8 cellular contexts compared by ENCODE assay signal in the genomic region with DNA sequence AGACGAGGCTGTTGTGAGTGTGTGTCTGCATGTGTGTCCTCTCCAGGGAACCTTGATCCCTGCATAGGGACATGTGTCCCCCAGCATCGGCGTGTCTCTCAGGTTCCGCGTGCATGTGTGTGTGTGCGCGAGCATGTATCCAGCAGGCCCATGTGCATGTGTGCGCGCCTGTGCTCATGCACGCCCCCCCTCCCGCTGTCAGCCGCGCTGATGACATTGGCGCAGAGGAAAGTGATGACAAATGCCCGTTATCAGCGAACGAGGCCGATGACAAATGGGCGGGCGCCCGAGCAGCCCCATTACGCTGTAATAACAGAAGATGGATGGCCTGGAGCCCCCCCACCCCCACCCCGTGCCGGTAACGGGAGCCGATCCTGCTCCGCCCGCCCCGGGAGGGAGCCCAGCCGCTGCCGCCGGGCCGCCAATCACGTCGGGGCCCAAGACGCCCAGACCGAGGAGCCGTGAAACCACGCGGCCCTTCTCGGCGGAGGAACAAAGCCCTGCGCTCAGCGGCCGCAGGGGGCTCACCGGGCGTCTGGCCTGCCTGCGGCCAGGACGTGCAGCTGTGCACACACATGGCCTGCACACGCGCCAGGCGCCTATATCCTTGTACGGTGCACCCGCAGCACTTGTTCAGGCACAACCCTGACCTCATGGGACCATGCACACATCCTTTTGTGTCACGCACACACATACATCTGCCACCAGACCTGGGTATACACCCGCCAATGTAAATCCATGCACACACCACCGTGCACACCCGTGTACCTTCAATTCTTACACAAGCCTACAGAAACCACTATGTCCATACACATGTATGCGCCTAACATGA. TPM values are rescaled to one million over a fixed set of nuclear protein-coding genes. Genes with fewer than 3 reads are reported as not detected.
DNase-seq lines count a peak whose midpoint lies in the region; ATAC-seq and TF ChIP-seq lines count a peak whose summit lies in the region.

No MANE protein-coding gene starts in this region.

- TF ChIP-seq CTCF in cardiac muscle cell (IDR thresholded peaks at IDR 0.05; ENCODE audit: low read depth, low read length) (no peak), upper lobe of right lung (IDR thresholded peaks at IDR 0.05) (no peak), Calu3 (IDR thresholded peaks at IDR 0.05; ENCODE audit: unreplicated experiment) (no peak)

- H3K4me3 Mint-ChIP-seq in Calu3 (ENCODE audit: low read depth, unreplicated experiment) = no peak overlapping the region

- H3K4me1 ChIP-seq in cardiac muscle cell (ENCODE audit: low read depth) (no peaks in the 10 kb centered on the region), iPS-20b (ENCODE audit: insufficient read depth, low read length) (peaks cover 6% of the 10 kb centered on the region; the same call in 1 of the 2 replicates), upper lobe of right lung (peaks cover 22% of the 10 kb centered on the region)

- no peaks in the 10 kb centered on the region for H3K9me3 Mint-ChIP-seq in Calu3 (ENCODE audit: low read depth, unreplicated experiment)

- no peaks in the 10 kb centered on the region for H3K4me1 Mint-ChIP-seq in Calu3 (ENCODE audit: low read depth, unreplicated experiment)

- H3K27me3 ChIP-seq in cardiac muscle cell (peaks cover 3% of the 10 kb centered on the region), iPS-20b (ENCODE audit: insufficient read depth, low read length) (peaks cover 71% of the 10 kb centered on the region), upper lobe of right lung (peaks cover 56% of the 10 kb centered on the region)

- H3K36me3 Mint-ChIP-seq in Calu3 (ENCODE audit: insufficient read depth, unreplicated experiment) = peaks cover 15% of the 10 kb centered on the region

- BruUV-seq in Calu3 (replicated peaks; lab: Mats Ljungman, UMichigan) = no TSS peak

- H3K9me3 ChIP-seq in cardiac muscle cell (ENCODE audit: low read depth) = no peaks in the 10 kb centered on the region
- no peaks in the 10 kb centered on the region for H3K9me3 ChIP-seq in iPS-20b (ENCODE audit: insufficient read depth, low read depth, low read length)
- H3K9me3 ChIP-seq in upper lobe of right lung = no peaks in the 10 kb centered on the region

- no peak overlapping the region for H3K27ac ChIP-seq in cardiac muscle cell
- H3K27ac ChIP-seq in iPS-20b (ENCODE audit: low read length) = no peak overlapping the region
- no peak overlapping the region for H3K27ac ChIP-seq in upper lobe of right lung

- CTCF ChIA-PET in Calu3 (lab: Charles Lee) = no interaction called here

- DNase-seq in cardiac muscle cell (ENCODE audit: low read depth in 1 of 2, low spot score in 1 of 2) = peak; percentile 44 to 59
- DNase-seq in left cardiac atrium = no peak
- DNase-seq in SHP77 treated with DMSO at 0.1 percent for 48 hours (lab: John Stamatoyannopoulos, UW) = peak; percentile 33
- DNase-seq in upper lobe of right lung = peak; percentile 59
- no peak for DNase-seq in midbrain (lab: John Stamatoyannopoulos, UW)
- DNase-seq in Calu3 = no peak

- no peak overlapping the region for H3K27ac Mint-ChIP-seq in Calu3 (ENCODE audit: unreplicated experiment)

- intact Hi-C loops in left cardiac atrium (cut with DNase I) = loop anchor here (5.0 to 10.0 kb wide), 2 partner anchors 272 to 349 kb away; no protein-coding TSS in a partner anchor
- intact Hi-C loops in upper lobe of right lung (cut with DNase I) = no loop called here
- intact Hi-C loops in Calu3 (cut with micrococcal nuclease; ENCODE audit: unreplicated experiment) = loop anchor here (5.0 kb wide), 1 partner anchor 269 kb away; no protein-coding TSS in a partner anchor

- peaks cover 82% of the 10 kb centered on the region for H3K27me3 Mint-ChIP-seq in Calu3 (ENCODE audit: unreplicated experiment)

- no peak for ATAC-seq in left cardiac atrium
- ATAC-seq in upper lobe of right lung = no peak
- no peak for ATAC-seq in HG03521 (IDR thresholded peaks at IDR 0.05; ENCODE audit: unreplicated experiment)

- H3K36me3 ChIP-seq in cardiac muscle cell (no peaks in the 10 kb centered on the region), iPS-20b (ENCODE audit: insufficient read depth, low read depth, low read length) (no peaks in the 10 kb centered on the region), upper lobe of right lung (no peaks in the 10 kb centered on the region)

- H3K4me3 ChIP-seq in cardiac muscle cell (no peak overlapping the region), iPS-20b (ENCODE audit: low read length) (peak overlapping the region; percentile 30; the same call in 1 of the 2 replicates), upper lobe of right lung (no peak overlapping the region)

- H3K9ac ChIP-seq in iPS-20b (ENCODE audit: low read depth, low read length) = no peak overlapping the region

RNA-seq across cellular contexts. Expression of a gene that starts 21.5 kb away (rescaled TPM):
- total RNA-seq in cardiac muscle cell (27.6 and 28.0 TPM in 2 replicates), left cardiac atrium (10 to 100 TPM; 16.2 to 19.3 TPM), upper lobe of right lung (30.4 TPM), Calu3 (2022) (25.7 and 28.4 TPM in 2 replicates)
- polyA plus RNA-seq in cardiac muscle cell = 41.7 and 43.0 TPM in 2 replicates

RNA-seq across cellular contexts. Expression of a gene that starts 21.6 kb away (rescaled TPM):
- total RNA-seq in cardiac muscle cell = 120 and 257 TPM in 2 replicates
- polyA plus RNA-seq in cardiac muscle cell = 146 and 161 TPM in 2 replicates
- 10 to 100 TPM; 15.5 to 17.6 TPM for total RNA-seq in left cardiac atrium
- 7.2 TPM for total RNA-seq in upper lobe of right lung
- total RNA-seq in Calu3 (2022) = 11.7 and 12.5 TPM in 2 replicates

Comparison
In these comparisons a context has a peak if more than half of its experiments do, and no peak if none do; other contexts are left out.
1. DNase-seq: peak in cardiac muscle cell (2 of 2), SHP77 treated with DMSO at 0.1 percent for 48 hours (single experiment) and upper lobe of right lung (single experiment); none in left cardiac atrium (single experiment), midbrain (single experiment) and Calu3 (single experiment).